In the genomic region with DNA sequence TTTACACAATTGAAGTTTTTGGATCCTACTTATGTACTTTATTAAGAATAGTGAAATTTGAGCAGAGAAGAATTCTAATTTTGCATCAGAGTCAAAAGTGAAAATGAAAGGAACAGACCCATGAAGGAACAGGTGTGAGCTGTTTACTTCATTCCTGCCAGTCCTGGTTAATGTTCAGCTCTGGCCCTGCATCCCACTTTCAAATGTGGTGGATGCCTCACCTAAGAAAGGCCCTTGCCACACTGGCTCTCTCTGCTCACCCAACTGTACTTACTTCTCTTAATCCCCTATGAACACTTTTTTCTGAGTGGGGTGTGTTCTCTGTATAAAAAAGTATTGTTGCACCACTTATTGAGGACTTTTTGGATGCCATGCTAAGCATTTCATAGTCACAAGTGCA, we compare ENCODE assay signal across 11 cellular contexts. TPM values are rescaled to one million over a fixed set of nuclear protein-coding genes. Genes with fewer than 3 reads are reported as not detected.
A peak's percentile ranks its signal among the peaks of the same experiment; 100 is the strongest.
DNase-seq lines count a peak whose midpoint lies in the region; ATAC-seq lines count a peak whose summit lies in the region.
"Had no signal": no experiment of that assay in that cellular context is flagged by ENCODE, and none has a peak within 500 bp of the region (broad histone marks: within the 10 kb centered on the region; RNA-seq: fewer than 3 reads in every experiment).

No MANE protein-coding gene starts in this region.

- DNase-seq in DMS79 treated with DMSO at 0.1 percent for 48 hours (lab: John Stamatoyannopoulos, UW): peak; percentile 46
- DNase-seq in DMS79 (lab: John Stamatoyannopoulos, UW): no peak
- DNase-seq in left lobe of liver (ENCODE audit: low spot score): no peak
- DNase-seq in DMS153 treated with DMSO at 0.1 percent for 48 hours (lab: John Stamatoyannopoulos, UW; ENCODE audit: unreplicated experiment): no peak
- DNase-seq in KBM-7: no peak
- DNase-seq in T1000 (lab: John Stamatoyannopoulos, UW): no peak
- DNase-seq: activated CD4-positive, CD25-positive, alpha-beta regulatory T cell treated with anti-CD3 and anti-CD28 coated beads, Interleukin-2, amount 50 U/mL, for 72 hours; foreskin keratinocyte; stimulated activated CD4-positive, alpha-beta T cell treated with anti-CD3 and anti-CD28 coated beads, Interleukin-2, amount 100 ng/mL, for 48 hours had no signal

- in situ Hi-C loops in KBM-7 (cut with MboI; ENCODE audit: low pct_unique_long_range_greater_than_20kb, low sequenced_read_pairs): no loop called here

- ATAC-seq in GM21717 (IDR thresholded peaks at IDR 0.05; ENCODE audit: unreplicated experiment) (peak; percentile 81), HG03558 (IDR thresholded peaks at IDR 0.05; ENCODE audit: extremely low read depth, unreplicated experiment) (peak; percentile 95), left lobe of liver (peak; percentile 81)
- ATAC-seq: foreskin keratinocyte had no signal

RNA-seq across cellular contexts. Expression of a gene that starts 22.2 kb away (rescaled TPM):
- 6.7 TPM for total RNA-seq in left lobe of liver
